In the genomic region with DNA sequence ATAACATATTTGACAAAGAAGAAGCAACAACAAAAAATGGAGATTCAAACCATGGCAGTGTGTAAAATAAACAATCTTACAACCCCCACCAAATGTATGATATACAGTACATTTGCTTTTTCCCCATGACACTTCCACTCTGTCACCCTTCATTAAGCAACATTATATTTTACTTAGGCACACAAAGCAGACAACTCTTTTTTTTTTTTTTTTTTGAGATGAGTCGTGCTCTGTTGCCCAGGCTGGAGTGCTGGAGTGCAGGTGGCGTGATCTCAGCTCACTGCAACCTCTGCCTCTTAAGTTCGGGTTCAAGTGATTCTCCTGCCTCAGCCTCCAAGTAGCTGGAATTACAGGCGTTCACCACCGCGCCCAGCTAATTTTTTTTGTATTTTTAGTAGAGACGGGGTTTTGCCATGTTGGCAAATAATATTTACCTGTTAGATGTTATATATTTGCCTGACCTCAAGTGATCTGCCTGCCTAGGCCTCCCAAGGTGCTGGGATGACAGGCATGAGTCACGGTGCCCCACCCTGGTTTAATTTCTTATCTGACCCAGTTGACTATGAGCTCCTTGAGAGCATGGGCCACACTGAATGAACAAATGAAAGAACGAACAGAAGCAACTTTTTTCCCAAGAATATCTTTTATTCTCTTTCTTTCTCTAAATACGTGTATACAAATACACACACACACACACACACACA, we compare ENCODE assay signal across 1 cellular context.
TF ChIP-seq lines count a peak whose summit lies in the region.

No MANE protein-coding gene starts in this region.

TF ChIP-seq in HepG2, 621 proteins besides CTCF, POLR2A, EP300 and RAD21:
- no peak for TF ChIP-seq PTBP1 (IDR thresholded peaks at IDR 0.05; ENCODE audit: low read depth, low read length, poor library complexity, severe bottlenecking)
- TF ChIP-seq FOXK1 (CRISPR knock-in tag; IDR thresholded peaks at IDR 0.05; ENCODE audit: borderline replicate concordance, low read depth), result no peak
- no peak for TF ChIP-seq ZNF615 (CRISPR knock-in tag; IDR thresholded peaks at IDR 0.05; ENCODE audit: borderline replicate concordance)
- no peak for TF ChIP-seq RCOR2 (CRISPR knock-in tag; IDR thresholded peaks at IDR 0.05)
- TF ChIP-seq FOSL2 (CRISPR knock-in tag; IDR thresholded peaks at IDR 0.05), result 0 out of 2 replicates have a peak, but pooled peaks have one; percentile 15
- TF ChIP-seq ZNF234 (CRISPR knock-in tag; conservative IDR thresholded peaks at IDR 0.05), result no peak
- no peak for TF ChIP-seq ATAD3A (CRISPR knock-in tag; IDR thresholded peaks at IDR 0.05)
